8 cellular contexts compared by ENCODE assay signal in genomic region chr5:88660326-88660946, GRCh38.
A peak's percentile ranks its signal among the peaks of the same experiment; 100 is the strongest.
DNase-seq lines count a peak whose midpoint lies in the region; ATAC-seq and TF ChIP-seq lines count a peak whose summit lies in the region.

No MANE protein-coding gene starts in this region.

- peaks cover 81% of the 10 kb centered on the region for H3K27me3 ChIP-seq in HUES48 (ENCODE audit: control insufficient read depth, insufficient read depth, low read length)
- no peaks in the 10 kb centered on the region for H3K27me3 ChIP-seq in WERI-Rb-1 (ENCODE audit: insufficient read depth, low read depth, severe bottlenecking)
- peaks cover 82% of the 10 kb centered on the region for H3K27me3 ChIP-seq in iPS-18a (ENCODE audit: control insufficient read depth, insufficient read depth, low read length)
- peaks cover 57% of the 10 kb centered on the region for H3K27me3 ChIP-seq in thoracic aorta (replicated peaks; ENCODE audit: insufficient read depth)

- DNase-seq in DMS 273 (lab: John Stamatoyannopoulos, UW; ENCODE audit: unreplicated experiment), result peak; percentile 90
- no peak for DNase-seq in DMS 273 treated with DMSO at 0.1 percent for 48 hours (lab: John Stamatoyannopoulos, UW)
- peak; percentile 67 for DNase-seq in WERI-Rb-1
- no peak for DNase-seq in thoracic aorta (ENCODE audit: low spot score)
- DNase-seq in SHP77 treated with DMSO at 0.1 percent for 48 hours (lab: John Stamatoyannopoulos, UW), result no peak

- ATAC-seq in GM21528 (IDR thresholded peaks at IDR 0.05; ENCODE audit: low FRiP score, unreplicated experiment) (peak; percentile 23), thoracic aorta (ENCODE audit: insufficient number of reproducible peaks, low FRiP score, low read depth) (no peak)

- H3K4me3 ChIP-seq in HUES48 (ENCODE audit: low read depth, low read length), result peak overlapping the region; percentile 58
- peak overlapping the region; percentile 52 for H3K4me3 ChIP-seq in WERI-Rb-1 (ENCODE audit: low read depth, low read length)
- H3K4me3 ChIP-seq in iPS-18a (ENCODE audit: low read length), result peak overlapping the region; percentile 23
- peak overlapping the region; percentile 69 for H3K4me3 ChIP-seq in thoracic aorta

- H3K27ac ChIP-seq in HUES48 (ENCODE audit: low read depth, low read length), result peak overlapping the region; percentile 16
- peak overlapping the region; percentile 35 for H3K27ac ChIP-seq in WERI-Rb-1
- no peak overlapping the region for H3K27ac ChIP-seq in iPS-18a (ENCODE audit: low read length)
- no peak overlapping the region for H3K27ac ChIP-seq in thoracic aorta

- TF ChIP-seq CTCF in WERI-Rb-1 (IDR thresholded peaks at IDR 0.05; ENCODE audit: low read depth, low read length) (no peak), thoracic aorta (IDR thresholded peaks at IDR 0.05) (no peak)

- no peaks in the 10 kb centered on the region for H3K36me3 ChIP-seq in HUES48 (ENCODE audit: control insufficient read depth, insufficient read depth, low read length)
- H3K36me3 ChIP-seq in WERI-Rb-1, result no peaks in the 10 kb centered on the region
- no peaks in the 10 kb centered on the region for H3K36me3 ChIP-seq in iPS-18a (ENCODE audit: control insufficient read depth, low read depth, low read length)
- no peaks in the 10 kb centered on the region for H3K36me3 ChIP-seq in thoracic aorta

- peaks cover 54% of the 10 kb centered on the region for H3K4me1 ChIP-seq in HUES48 (ENCODE audit: control insufficient read depth, insufficient read depth, low read length)
- H3K4me1 ChIP-seq in iPS-18a (ENCODE audit: control insufficient read depth, low read depth, low read length), result peaks cover 52% of the 10 kb centered on the region
- H3K4me1 ChIP-seq in thoracic aorta (ENCODE audit: control insufficient read depth in 1 of 2, low read depth in 2 of 2), result peaks cover 4 to 15% of the 10 kb centered on the region in 2 donors

- H3K9ac ChIP-seq in HUES48 (ENCODE audit: low read depth, low read length) (no peak overlapping the region), iPS-18a (ENCODE audit: low read length) (no peak overlapping the region)

- no peaks in the 10 kb centered on the region for H3K9me3 ChIP-seq in HUES48 (ENCODE audit: control insufficient read depth, insufficient read depth, low read length)
- H3K9me3 ChIP-seq in WERI-Rb-1 (ENCODE audit: severe bottlenecking), result no peaks in the 10 kb centered on the region
- no peaks in the 10 kb centered on the region for H3K9me3 ChIP-seq in iPS-18a (ENCODE audit: control insufficient read depth, low read depth, low read length)
- H3K9me3 ChIP-seq in thoracic aorta, result no peaks in the 10 kb centered on the region

Comparison
In these comparisons a context has a peak if more than half of its experiments do, and no peak if none do; other contexts are left out.
1. DNase-seq: peak in DMS 273 (single experiment) and WERI-Rb-1 (single experiment); none in DMS 273 treated with DMSO at 0.1 percent for 48 hours (single experiment), thoracic aorta (single experiment) and SHP77 treated with DMSO at 0.1 percent for 48 hours (single experiment).
2. H3K27ac ChIP-seq: peak in HUES48 (single experiment) and WERI-Rb-1 (single experiment); none in iPS-18a (single experiment) and thoracic aorta (0 of 2).
3. Peak in every context shown above with its lines, with median percentiles within 50 percentile points of each other: H3K4me3 ChIP-seq.